In genomic region chr1:173758110-173758509, GRCh38 we compare ENCODE assay signal across 22 cellular contexts.
"Had no signal": no experiment of that assay in that cellular context is flagged by ENCODE, and none has a peak within 500 bp of the region (broad histone marks: within the 10 kb centered on the region; RNA-seq: fewer than 3 reads in every experiment).

No MANE protein-coding gene starts in this region.

- H3K9me3 ChIP-seq: gastrocnemius medialis, lower lobe of right lung, prostate gland, thyroid gland, vagina had no signal

- DNase-seq: cortex of kidney; effector memory CD8-positive, alpha-beta T cell; foreskin fibroblast; gastrocnemius medialis; head of caudate nucleus; left ventricle myocardium superior; lower lobe of right lung; naive thymus-derived CD8-positive, alpha-beta T cell; nephron progenitor cell; nucleus accumbens; right cardiac atrium; spleen; stimulated activated CD4-positive, alpha-beta T cell treated with anti-CD3 and anti-CD28 coated beads, Interleukin-4, amount 100 ng/mL, for 4 hours; stimulated activated naive B cell treated with anti-CD40 and anti-IgM and Interleukin-4, amounts not matched to agents 10 μg/mL and 1 μg/mL and 100 μg/mL, for 72 hours; stomach; thyroid gland; trophoblast cell had no signal

- H3K4me1 ChIP-seq: gastrocnemius medialis, lower lobe of right lung, prostate gland, spleen, stomach, thyroid gland, vagina had no signal

- ATAC-seq: effector memory CD8-positive, alpha-beta T cell; esophagus mucosa; gastrocnemius medialis; left ventricle myocardium superior; lower lobe of right lung; naive thymus-derived CD8-positive, alpha-beta T cell; right cardiac atrium; stimulated activated naive B cell treated with anti-CD40 and anti-IgM and Interleukin-4, amounts not matched to agents 10 μg/mL and 1 μg/mL and 100 μg/mL, for 72 hours had no signal

- H3K27ac ChIP-seq: gastrocnemius medialis, lower lobe of right lung, prostate gland, skin epidermis, spleen, stomach, thyroid gland, vagina had no signal

- H3K27ac Mint-ChIP-seq: naive thymus-derived CD8-positive, alpha-beta T cell; nephron progenitor cell; stimulated activated naive B cell treated with anti-CD40 and anti-IgM and Interleukin-4, amounts not matched to agents 10 μg/mL and 1 μg/mL and 100 μg/mL, for 72 hours had no signal

- FAIRE-seq: keratinocyte had no signal

- H3K27me3 Mint-ChIP-seq: effector memory CD8-positive, alpha-beta T cell; naive thymus-derived CD8-positive, alpha-beta T cell; stimulated activated naive B cell treated with anti-CD40 and anti-IgM and Interleukin-4, amounts not matched to agents 10 μg/mL and 1 μg/mL and 100 μg/mL, for 72 hours had no signal

- H3K4me3 Mint-ChIP-seq: effector memory CD8-positive, alpha-beta T cell; naive thymus-derived CD8-positive, alpha-beta T cell; nephron progenitor cell; stimulated activated naive B cell treated with anti-CD40 and anti-IgM and Interleukin-4, amounts not matched to agents 10 μg/mL and 1 μg/mL and 100 μg/mL, for 72 hours had no signal

- H3K4me1 Mint-ChIP-seq: nephron progenitor cell had no signal

- H3K27me3 ChIP-seq: gastrocnemius medialis, spleen, stomach, thyroid gland, vagina had no signal

- H3K4me3 ChIP-seq: gastrocnemius medialis, lower lobe of right lung, prostate gland, skin epidermis, spleen, stomach, thyroid gland, vagina had no signal
